In the genomic region with DNA sequence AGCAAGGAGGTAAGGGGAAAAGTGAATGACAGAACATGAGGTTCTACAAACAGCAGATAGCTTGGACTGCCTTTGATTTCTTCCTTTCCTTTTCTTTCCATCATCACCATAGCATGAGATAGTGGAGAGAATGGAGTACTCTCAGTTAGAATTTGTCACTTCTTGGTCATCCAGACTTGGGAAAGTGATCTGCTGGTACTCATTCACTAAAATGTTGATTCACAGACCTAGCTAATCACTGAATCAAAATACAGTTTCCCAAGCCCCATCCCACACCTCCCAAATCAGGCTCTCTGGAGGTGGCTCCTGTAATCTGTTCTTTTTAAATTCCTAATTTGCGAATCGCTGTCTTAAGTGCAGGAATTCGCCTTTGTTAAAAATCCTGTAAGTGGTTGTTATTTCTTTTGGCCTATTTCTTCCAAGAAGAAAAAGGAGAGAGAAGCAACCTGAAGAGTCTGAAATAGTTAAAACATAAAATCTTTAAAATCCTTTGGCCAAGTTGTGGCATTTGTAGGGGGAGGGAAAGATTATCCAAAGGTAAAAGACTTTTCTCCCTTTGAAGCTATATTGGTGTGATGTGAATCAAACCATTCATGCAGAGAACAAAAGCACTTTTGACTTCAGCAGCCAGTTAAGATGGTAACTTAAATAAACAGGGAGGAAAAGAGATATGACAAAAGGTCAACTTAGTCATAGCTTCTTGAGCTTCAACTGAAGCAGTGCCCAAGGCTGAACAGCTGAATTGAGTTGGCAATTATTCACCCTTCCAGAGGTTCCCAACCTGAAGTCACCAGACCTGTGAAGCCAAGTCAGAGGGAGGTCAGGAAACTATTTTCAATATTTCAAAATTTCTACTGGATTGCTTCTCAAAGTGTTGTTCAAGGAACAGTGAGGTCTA, we compare ENCODE assay signal across 10 cellular contexts.
DNase-seq lines count a peak whose midpoint lies in the region; ATAC-seq and TF ChIP-seq lines count a peak whose summit lies in the region.
"Had no signal": no experiment of that assay in that cellular context is flagged by ENCODE, and none has a peak within 500 bp of the region (broad histone marks: within the 10 kb centered on the region; RNA-seq: fewer than 3 reads in every experiment).

No MANE protein-coding gene starts in this region.

- H3K9me3 ChIP-seq in PC-3 (ENCODE audit: low read length) = no peaks in the 10 kb centered on the region
- H3K9me3 ChIP-seq: neutrophil had no signal

- H3K27me3 Mint-ChIP-seq in GM23338 (ENCODE audit: insufficient read depth, low read depth, poor library complexity) = peaks cover 2% of the 10 kb centered on the region

- TF ChIP-seq POLR2A in lower leg skin (IDR thresholded peaks at IDR 0.05) = no peak

- H3K27ac Mint-ChIP-seq in GM23338 = no peak overlapping the region

- H3K27me3 ChIP-seq in GM23338 (ENCODE audit: insufficient read depth) (no peaks in the 10 kb centered on the region), PC-3 (ENCODE audit: low read length) (no peaks in the 10 kb centered on the region)
- H3K27me3 ChIP-seq: neutrophil had no signal

- H3K27ac ChIP-seq in GM23338 (ENCODE audit: low read depth) (no peak overlapping the region), PC-3 (ENCODE audit: low read length) (peak overlapping the region; percentile 85)
- H3K27ac ChIP-seq: neutrophil had no signal

- H3K4me2 ChIP-seq in GM23338 = peak overlapping the region; percentile 40
- peak overlapping the region; percentile 55 for H3K4me2 ChIP-seq in PC-3 (ENCODE audit: low read length)

- intact Hi-C loops in PC-3 (cut with micrococcal nuclease) (loop anchor here (5.0 kb wide), 2 partner anchors 44 to 261 kb away; no protein-coding TSS in a partner anchor), lower leg skin (cut with DNase I; ENCODE audit: low total_unique reads) (no loop called here)

- H3F3A ChIP-seq in GM23338 (replicated peaks; ENCODE audit: low read depth) (no peaks in the 10 kb centered on the region), PC-3 (ENCODE audit: low read length, unreplicated experiment) (no peaks in the 10 kb centered on the region)

- no peaks in the 10 kb centered on the region for H3K9me3 Mint-ChIP-seq in GM23338

- BruUV-seq in PC-3 (replicated peaks; lab: Mats Ljungman, UMichigan) = no TSS peak

- POLR2A ChIA-PET in PC-3 (lab: Charles Lee; ENCODE audit: unreplicated experiment) = interaction anchor here (0.5 to 0.7 kb wide), 3 partner anchors 164 to 265 kb away, joined by 3 to 4 read pairs (median 3); partner anchors contain the start of gene PHLDA1

- H3K4me1 Mint-ChIP-seq in GM23338 = peaks cover 43% of the 10 kb centered on the region

- H3K9me2 ChIP-seq in GM23338 (ENCODE audit: insufficient read depth) (no peaks in the 10 kb centered on the region), PC-3 (replicated peaks; ENCODE audit: low read length) (no peaks in the 10 kb centered on the region)

- DNase-seq in GM23338 (ENCODE audit: low spot score) = peak; percentile 20
- peak; percentile 94 for DNase-seq in PC-3
- peak; percentile 55 for DNase-seq in fibroblast of gingiva (ENCODE audit: low read depth)
- DNase-seq in pons (ENCODE audit: low spot score) = peak; percentile 50
- no peak for DNase-seq in lower leg skin (ENCODE audit: low spot score in 2 of 2)
- no peak for DNase-seq in OCI-M1 (lab: John Stamatoyannopoulos, UW)
- DNase-seq in GOT3 (lab: John Stamatoyannopoulos, UW) = no peak
- DNase-seq: aorta had no signal

- H3K36me3 ChIP-seq in GM23338 (ENCODE audit: insufficient read depth) (no peaks in the 10 kb centered on the region), PC-3 (ENCODE audit: low read depth, low read length) (no peaks in the 10 kb centered on the region)
- H3K36me3 ChIP-seq: neutrophil had no signal

- peak overlapping the region; percentile 47 for H3K9ac ChIP-seq in PC-3 (ENCODE audit: low read length)

- no peak overlapping the region for H3K4me3 Mint-ChIP-seq in GM23338

- 85 to 91% methylated on average over 3 of the region's 3 CpGs for WGBS in lower leg skin, 2 donors

- TF ChIP-seq CTCF in GM23338 (conservative IDR thresholded peaks at IDR 0.05; ENCODE audit: low read depth in 2 of 2) (no peak), PC-3 (conservative IDR thresholded peaks at IDR 0.05; ENCODE audit: low read depth, low read length) (no peak), lower leg skin (IDR thresholded peaks at IDR 0.05) (no peak)

- no peaks in the 10 kb centered on the region for H4K20me1 ChIP-seq in GM23338 (replicated peaks; ENCODE audit: insufficient read depth)
- H4K20me1 ChIP-seq in PC-3 (ENCODE audit: low read length) = no peaks in the 10 kb centered on the region

- H3K4me1 ChIP-seq in GM23338 (ENCODE audit: insufficient read depth) (peaks cover 44% of the 10 kb centered on the region), PC-3 (ENCODE audit: insufficient read depth, low read length) (peaks cover 35% of the 10 kb centered on the region)

- CTCF ChIA-PET in PC-3 (lab: Charles Lee) = no interaction called here

- ATAC-seq in GM23338 (peak; percentile 47; the same call in 2 of the 3 replicates), PC-3 (peak; percentile 89), HG02885 (IDR thresholded peaks at IDR 0.05; ENCODE audit: poor library complexity, unreplicated experiment) (no peak)

- no peaks in the 10 kb centered on the region for H3K36me3 Mint-ChIP-seq in GM23338 (ENCODE audit: low read depth)

- H3K79me2 ChIP-seq in GM23338 (replicated peaks; ENCODE audit: insufficient read depth) (no peaks in the 10 kb centered on the region), PC-3 (ENCODE audit: low read length) (no peaks in the 10 kb centered on the region)

- peak overlapping the region; percentile 0; the same call in 1 of the 2 replicates for H2AFZ ChIP-seq in GM23338
- H2AFZ ChIP-seq in PC-3 (ENCODE audit: low read length) = no peak overlapping the region

- H3K4me3 ChIP-seq in GM23338 = no peak overlapping the region
- H3K4me3 ChIP-seq in PC-3 (ENCODE audit: low read length) = no peak overlapping the region
- no peak overlapping the region for H3K4me3 ChIP-seq in lower leg skin (ENCODE audit: low read depth, poor library complexity, severe bottlenecking)

TF ChIP-seq in GM23338, 12 proteins besides CTCF, POLR2A, EP300 and RAD21 (continues in another document):
- TF ChIP-seq JUNB (IDR thresholded peaks at IDR 0.05; ENCODE audit: unreplicated experiment) = no peak
- TF ChIP-seq STAT1 (IDR thresholded peaks at IDR 0.05; ENCODE audit: unreplicated experiment) = no peak
- TF ChIP-seq ETS1 (IDR thresholded peaks at IDR 0.05) = no peak
- no peak for TF ChIP-seq EZH2 (IDR thresholded peaks at IDR 0.05; ENCODE audit: low read depth, unreplicated experiment)
- TF ChIP-seq POLR2AphosphoS5 (IDR thresholded peaks at IDR 0.05; ENCODE audit: low read depth) = no peak

Comparison
In these comparisons a context has a peak if more than half of its experiments do, and no peak if none do; other contexts are left out.
1. DNase-seq: peak in GM23338 (single experiment), PC-3 (single experiment), fibroblast of gingiva (single experiment) and pons (single experiment); none in lower leg skin (0 of 2), OCI-M1 (single experiment) and GOT3 (single experiment).